ENCODE assay signal across 16 cellular contexts in genomic region chr12:25242981-25243764, GRCh38. TPM values are rescaled to one million over a fixed set of nuclear protein-coding genes. Genes with fewer than 3 reads are reported as not detected.
DNase-seq lines count a peak whose midpoint lies in the region; ATAC-seq and TF ChIP-seq lines count a peak whose summit lies in the region.
"Had no signal": no experiment of that assay in that cellular context is flagged by ENCODE, and none has a peak within 500 bp of the region (broad histone marks: within the 10 kb centered on the region; RNA-seq: fewer than 3 reads in every experiment).

No MANE protein-coding gene starts in this region.

- H3K9ac ChIP-seq in GM23248 (no peak overlapping the region), trophoblast cell (ENCODE audit: low read length) (no peak overlapping the region)

- ATAC-seq in activated B cell treated with CpG ODN at 0.5 μM for 24 hours (ENCODE audit: low read depth) (no peak), GM21515 (IDR thresholded peaks at IDR 0.05; ENCODE audit: unreplicated experiment) (no peak)
- ATAC-seq: activated CD4-positive, CD25-positive, alpha-beta regulatory T cell treated with anti-CD3 and anti-CD28 coated beads, Interleukin-2, amount 50 U/mL, for 24 hours had no signal

- H3K27ac ChIP-seq in GM23248 (no peak overlapping the region), trophoblast cell (ENCODE audit: low read depth, low read length) (no peak overlapping the region)

- no peak for TF ChIP-seq CTCF in activated B cell treated with CpG ODN at 0.5 μM for 24 hours (IDR thresholded peaks at IDR 0.05)
- TF ChIP-seq CTCF in fibroblast of villous mesenchyme (IDR thresholded peaks at IDR 0.05; ENCODE audit: insufficient read depth, low read depth, low read length) = no peak
- no peak for TF ChIP-seq CTCF in MCF 10A (IDR thresholded peaks at IDR 0.05; ENCODE audit: unreplicated experiment)
- no peak for TF ChIP-seq CTCF in GM10248 (IDR thresholded peaks at IDR 0.05; ENCODE audit: control extremely low read depth, extremely low read depth, low read depth, missing control alignments)

- H3K27me3 ChIP-seq in GM23248 (replicated peaks; ENCODE audit: insufficient read depth) (no peaks in the 10 kb centered on the region), trophoblast cell (ENCODE audit: insufficient read depth, low read length) (no peaks in the 10 kb centered on the region)

- no peak overlapping the region for H2BK120ac ChIP-seq in trophoblast cell (ENCODE audit: insufficient read depth, low read length, poor library complexity)

- peaks cover 13% of the 10 kb centered on the region; the same call in 1 of the 2 replicates for H3K36me3 ChIP-seq in GM23248 (ENCODE audit: low read depth)
- H3K36me3 ChIP-seq in trophoblast cell (ENCODE audit: control insufficient read depth in 1 of 2, insufficient read depth in 2 of 2, low read length in 2 of 2) = peaks cover 2 to 6% of the 10 kb centered on the region in 2 experiments

- no peaks in the 10 kb centered on the region for H3K79me1 ChIP-seq in trophoblast cell (ENCODE audit: low read length)

- H3K4me3 Mint-ChIP-seq in activated B cell treated with CpG ODN at 0.5 μM for 24 hours = no peak overlapping the region
- no peak overlapping the region for H3K4me3 Mint-ChIP-seq in MCF 10A (ENCODE audit: unreplicated experiment)
- H3K4me3 Mint-ChIP-seq: activated naive CD4-positive, alpha-beta T cell treated with anti-CD3 and anti-CD28 coated beads for 36 hours; T-helper 1 cell treated with Interleukin-12 subunit alpha and Interleukin-12 subunit beta and Interleukin-4 antibody, amounts not matched to agents 30 μg/mL and 1 μg/mL, for 36 hours had no signal

- no peak overlapping the region for H2AFZ ChIP-seq in GM23248
- H2AFZ ChIP-seq in trophoblast cell (ENCODE audit: insufficient read depth, low read length, poor library complexity) = no peak overlapping the region

- peak; percentile 58 for DNase-seq in GM23248
- no peak for DNase-seq in activated B cell treated with CpG ODN at 0.5 μM for 24 hours
- peak; percentile 38 for DNase-seq in fibroblast of villous mesenchyme (ENCODE audit: low read depth)
- DNase-seq in trophoblast cell = peak; percentile 36 to 74
- no peak for DNase-seq in NCI-H1930 (lab: John Stamatoyannopoulos, UW)
- no peak for DNase-seq in MCF 10A (ENCODE audit: unreplicated experiment)
- DNase-seq in GM10248 (ENCODE audit: extremely low spot score) = no peak
- DNase-seq: activated CD8-positive, alpha-beta memory T cell treated with anti-CD3 and anti-CD28 coated beads, Interleukin-2, amount 50 U/mL, for 48 hours; activated naive CD4-positive, alpha-beta T cell treated with anti-CD3 and anti-CD28 coated beads for 36 hours; C1 segment of cervical spinal cord; central memory CD4-positive, alpha-beta T cell; head of caudate nucleus; NCI-H2081 treated with DMSO at 0.1 percent for 48 hours had no signal

- H3K23ac ChIP-seq in trophoblast cell (ENCODE audit: low read length) = no peak overlapping the region

- no peak overlapping the region for H3K4me3 ChIP-seq in GM23248
- no peak overlapping the region for H3K4me3 ChIP-seq in fibroblast of villous mesenchyme (ENCODE audit: low read depth, low read length)
- H3K4me3 ChIP-seq in trophoblast cell (ENCODE audit: low read depth, low read length) = no peak overlapping the region

- no TSS peak for BruUV-seq in MCF 10A (replicated peaks; lab: Mats Ljungman, UMichigan)

- no peaks in the 10 kb centered on the region for H3K27me3 Mint-ChIP-seq in activated B cell treated with CpG ODN at 0.5 μM for 24 hours
- H3K27me3 Mint-ChIP-seq in MCF 10A (ENCODE audit: insufficient read depth, unreplicated experiment) = no peaks in the 10 kb centered on the region

- H3K18ac ChIP-seq in trophoblast cell (ENCODE audit: low read length) = no peak overlapping the region

- no peak overlapping the region for H3K14ac ChIP-seq in trophoblast cell (ENCODE audit: low read length)

- H3K9me3 ChIP-seq in GM23248 (ENCODE audit: low read depth) (no peaks in the 10 kb centered on the region), trophoblast cell (ENCODE audit: insufficient read depth, low read depth, low read length) (no peaks in the 10 kb centered on the region)

- H3K4ac ChIP-seq in trophoblast cell (ENCODE audit: low read depth, low read length) = no peak overlapping the region

- H3K4me2 ChIP-seq in GM23248 (ENCODE audit: unreplicated experiment) = no peak overlapping the region
- H3K4me2 ChIP-seq in trophoblast cell (ENCODE audit: low read length) = no peak overlapping the region

- no peak overlapping the region for H4K12ac ChIP-seq in trophoblast cell (ENCODE audit: low read depth, low read length)

- H4K91ac ChIP-seq in trophoblast cell (ENCODE audit: low read depth, low read length) = no peak overlapping the region

- H3K9me2 ChIP-seq in GM23248 (ENCODE audit: insufficient read depth) = no peaks in the 10 kb centered on the region

- CTCF ChIA-PET in activated B cell treated with CpG ODN at 0.5 μM for 24 hours (lab: Charles Lee) = interaction anchor here (1.6 kb wide), 1 partner anchor 9 kb away, joined by 3 read pairs; no protein-coding TSS in a partner anchor
- CTCF ChIA-PET in MCF 10A (lab: Yijun Ruan, JAX) = no interaction called here
- CTCF ChIA-PET in GM10248 (lab: Yijun Ruan, JAX) = no interaction called here

- H3K27ac Mint-ChIP-seq in activated B cell treated with CpG ODN at 0.5 μM for 24 hours (peak overlapping the region; percentile 53), MCF 10A (ENCODE audit: low read depth, unreplicated experiment) (no peak overlapping the region)
- H3K27ac Mint-ChIP-seq: activated naive CD4-positive, alpha-beta T cell treated with anti-CD3 and anti-CD28 coated beads for 36 hours; T-helper 1 cell treated with Interleukin-12 subunit alpha and Interleukin-12 subunit beta and Interleukin-4 antibody, amounts not matched to agents 30 μg/mL and 1 μg/mL, for 36 hours had no signal

- WGBS in GM23248 (ENCODE audit: low coverage in 1 of 2, low lambda C conversion rate in 2 of 2, missing lambda C conversion rate in 2 of 2), 2 experiments = 72 to 74% methylated on average over 5 of the region's 5 CpGs
- no CpG with 5 or more reads among the region's 5 CpGs for WGBS in trophoblast cell (ENCODE audit: extremely low coverage, insufficient coverage, insufficient read length)

- intact Hi-C loops in activated B cell treated with CpG ODN at 0.5 μM for 24 hours (cut with micrococcal nuclease) (no loop called here), MCF 10A (cut with micrococcal nuclease) (no loop called here)

- POLR2A ChIA-PET in activated B cell treated with CpG ODN at 0.5 μM for 24 hours (lab: Charles Lee) (no interaction called here), MCF 10A (lab: Yijun Ruan, JAX) (interaction anchor here (2.7 kb wide), 1 partner anchor 8 kb away, joined by 18 read pairs; the partner anchor contains the start of gene KRAS), GM10248 (lab: Yijun Ruan, JAX) (no interaction called here)

- H2AK5ac ChIP-seq in trophoblast cell (ENCODE audit: low read length) = no peak overlapping the region

- H3K79me2 ChIP-seq in GM23248 (ENCODE audit: insufficient read depth) = peaks cover 96% of the 10 kb centered on the region
- peaks cover 5% of the 10 kb centered on the region for H3K79me2 ChIP-seq in trophoblast cell (ENCODE audit: control insufficient read depth, insufficient read depth, low read length, poor library complexity)

- H3K9me3 Mint-ChIP-seq in activated B cell treated with CpG ODN at 0.5 μM for 24 hours (no peaks in the 10 kb centered on the region), MCF 10A (ENCODE audit: unreplicated experiment) (no peaks in the 10 kb centered on the region)
- H3K9me3 Mint-ChIP-seq: activated naive CD4-positive, alpha-beta T cell treated with anti-CD3 and anti-CD28 coated beads for 36 hours; T-helper 1 cell treated with Interleukin-12 subunit alpha and Interleukin-12 subunit beta and Interleukin-4 antibody, amounts not matched to agents 30 μg/mL and 1 μg/mL, for 36 hours had no signal

- no peak overlapping the region for H2BK12ac ChIP-seq in trophoblast cell (ENCODE audit: low read length)

- H3K36me3 Mint-ChIP-seq in activated B cell treated with CpG ODN at 0.5 μM for 24 hours (ENCODE audit: low read depth) (peaks cover 55% of the 10 kb centered on the region), MCF 10A (ENCODE audit: insufficient read depth, unreplicated experiment) (peaks cover 20% of the 10 kb centered on the region)

- in situ Hi-C loops in GM23248 (cut with MboI) = no loop called here

- H2BK5ac ChIP-seq in trophoblast cell (ENCODE audit: low read depth, low read length, poor library complexity) = no peak overlapping the region

- peaks cover 23% of the 10 kb centered on the region for H3K4me1 ChIP-seq in GM23248 (ENCODE audit: insufficient read depth)
- peaks cover 0 to 2% of the 10 kb centered on the region in 2 experiments for H3K4me1 ChIP-seq in trophoblast cell (ENCODE audit: control insufficient read depth in 1 of 2, insufficient read depth in 2 of 2, low read length in 2 of 2)

- H3K4me1 Mint-ChIP-seq in activated B cell treated with CpG ODN at 0.5 μM for 24 hours (peaks cover 19% of the 10 kb centered on the region), MCF 10A (ENCODE audit: insufficient read depth, unreplicated experiment) (no peaks in the 10 kb centered on the region)

- no peaks in the 10 kb centered on the region for H4K20me1 ChIP-seq in GM23248 (ENCODE audit: insufficient read depth)

- no peaks in the 10 kb centered on the region for H3F3A ChIP-seq in GM23248 (ENCODE audit: insufficient read depth)

- no peak overlapping the region for H4K8ac ChIP-seq in trophoblast cell (ENCODE audit: low read depth, low read length)

RNA-seq across cellular contexts. Expression of gene KRAS, which starts 7.6 kb away (rescaled TPM):
- 12.0 and 14.2 TPM in 2 replicates for total RNA-seq in GM23248 (2014; rRNA removed; shearing (Covaris generic))
- polyA plus RNA-seq in GM23248 (2016; fragmentation: Nextera tagmentation; extraction: Ambion mirVana) = 44.6 and 46.5 TPM in 2 replicates
- 43.3 and 45.8 TPM in 2 replicates for total RNA-seq in activated B cell treated with CpG ODN at 0.5 μM for 24 hours
- 15.1 and 19.9 TPM in 2 replicates for total RNA-seq in fibroblast of villous mesenchyme
- 41.8 and 42.2 TPM in 2 replicates for polyA plus RNA-seq in trophoblast cell (2013)
- total RNA-seq in MCF 10A (2022) = 17.6 and 21.7 TPM in 2 replicates

RNA-seq across cellular contexts. Expression of gene ETFRF1, which starts 48.1 kb away (rescaled TPM):
- 10.7 and 23.3 TPM in 2 replicates for total RNA-seq in GM23248 (2014; rRNA removed; shearing (Covaris generic))
- polyA plus RNA-seq in GM23248 (2016; fragmentation: Nextera tagmentation; extraction: Ambion mirVana) = 33.7 and 39.3 TPM in 2 replicates
- total RNA-seq in activated B cell treated with CpG ODN at 0.5 μM for 24 hours (15.4 and 17.6 TPM in 2 replicates), fibroblast of villous mesenchyme (17.4 and 27.2 TPM in 2 replicates), MCF 10A (2022) (21.1 and 27.9 TPM in 2 replicates)
- 10.8 and 12.0 TPM in 2 replicates for polyA plus RNA-seq in trophoblast cell (2013)

RNA-seq across cellular contexts. Expression of gene DNAI7, which starts 48.2 kb away (rescaled TPM):
- total RNA-seq in GM23248 (2014; rRNA removed; shearing (Covaris generic)) = not detected in 2 replicates
- polyA plus RNA-seq in GM23248 (2016; fragmentation: Nextera tagmentation; extraction: Ambion mirVana) = 0.25 TPM in 1 of 2 replicates, not detected in the other
- total RNA-seq in activated B cell treated with CpG ODN at 0.5 μM for 24 hours (0.15 and 0.27 TPM in 2 replicates), fibroblast of villous mesenchyme (under 0.01 TPM in 1 of 2 replicates, not detected in the other), MCF 10A (2022) (0.14 TPM in 1 of 2 replicates, not detected in the other)
- 0.27 and 0.33 TPM in 2 replicates for polyA plus RNA-seq in trophoblast cell (2013)

Comparison
In these comparisons a context has a peak if more than half of its experiments do, and no peak if none do; other contexts are left out.
1. DNase-seq: peak in GM23248 (single experiment), fibroblast of villous mesenchyme (single experiment) and trophoblast cell (2 of 2); none in activated B cell treated with CpG ODN at 0.5 μM for 24 hours (single experiment), NCI-H1930 (0 of 2), MCF 10A (single experiment) and GM10248 (single experiment).